ENCODE assay signal across 8 cellular contexts in genomic region chr3:38164136-38164965, GRCh38. TPM values are rescaled to one million over a fixed set of nuclear protein-coding genes. Genes with fewer than 3 reads are reported as not detected.
A peak's percentile ranks its signal among the peaks of the same experiment; 100 is the strongest.
DNase-seq lines count a peak whose midpoint lies in the region; ATAC-seq and TF ChIP-seq lines count a peak whose summit lies in the region.

No MANE protein-coding gene starts in this region.

- no peak overlapping the region for H3K14ac ChIP-seq in neuronal stem cell (ENCODE audit: low read length)

- H3F3A ChIP-seq in MM.1S (ENCODE audit: insufficient read depth, low read length), result peaks cover 6% of the 10 kb centered on the region

- peak overlapping the region; percentile 51 for H2AFZ ChIP-seq in MM.1S (ENCODE audit: low read length)
- H2AFZ ChIP-seq in neuronal stem cell (ENCODE audit: low read length), result peak overlapping the region; percentile 95

- H3K18ac ChIP-seq in neuronal stem cell (ENCODE audit: low read length), result peak overlapping the region; percentile 93

- peak overlapping the region; percentile 52 for H2AK5ac ChIP-seq in neuronal stem cell (ENCODE audit: low read depth, low read length)

- H3K79me1 ChIP-seq in neuronal stem cell (ENCODE audit: low read depth, low read length), result peaks cover 6% of the 10 kb centered on the region

- H3K27me3 ChIP-seq in MM.1S (replicated peaks; ENCODE audit: insufficient read depth, low read length), result no peaks in the 10 kb centered on the region
- H3K27me3 ChIP-seq in endocrine pancreas (ENCODE audit: control insufficient read depth, insufficient read depth, low read length), result no peaks in the 10 kb centered on the region
- H3K27me3 ChIP-seq in neuronal stem cell (ENCODE audit: control insufficient read depth in 3 of 3, insufficient read depth in 3 of 3, low read depth in 1 of 3, low read length in 3 of 3), result no peaks in the 10 kb centered on the region

- peak overlapping the region; percentile 85 for H2BK15ac ChIP-seq in neuronal stem cell (ENCODE audit: low read length)

- no peak for TF ChIP-seq CTCF in MM.1S (IDR thresholded peaks at IDR 0.05; ENCODE audit: low read length)

- H3K4me3 ChIP-seq in MM.1S (ENCODE audit: low read length) (peak overlapping the region; percentile 87), endocrine pancreas (ENCODE audit: control insufficient read depth, insufficient read depth, low read length) (peak overlapping the region; percentile 60), neuronal stem cell (ENCODE audit: low read length in 2 of 2) (peak overlapping the region; percentile 74 to 94)

- DNase-seq in MM.1S (no peak), neuronal stem cell (ENCODE audit: low spot score) (no peak), NCI-H146 (lab: John Stamatoyannopoulos, UW) (no peak), AML-193 (lab: John Stamatoyannopoulos, UW) (no peak), NCI-H69 (lab: John Stamatoyannopoulos, UW) (no peak)
- no peak for DNase-seq in effector CD4-positive, alpha-beta T cell

- H3K9me3 ChIP-seq in MM.1S (replicated peaks; ENCODE audit: insufficient read depth, low read length) (no peaks in the 10 kb centered on the region), endocrine pancreas (ENCODE audit: control insufficient read depth, low read length) (no peaks in the 10 kb centered on the region), neuronal stem cell (replicated peaks in 1 of 2; ENCODE audit: control insufficient read depth in 2 of 2, insufficient read depth in 1 of 2, low read depth in 1 of 2, low read length in 2 of 2) (no peaks in the 10 kb centered on the region)

- H3K4me2 ChIP-seq in MM.1S (ENCODE audit: low read depth, low read length) (peak overlapping the region; percentile 39), neuronal stem cell (ENCODE audit: insufficient read depth, low read length, poor library complexity, severe bottlenecking) (peak overlapping the region; percentile 88)

- no peak overlapping the region for H2BK120ac ChIP-seq in neuronal stem cell (ENCODE audit: low read depth, low read length)

- H3K23ac ChIP-seq in neuronal stem cell (ENCODE audit: low read depth, low read length, poor library complexity), result peak overlapping the region; percentile 91

- no peaks in the 10 kb centered on the region for H3K9me2 ChIP-seq in MM.1S (replicated peaks; ENCODE audit: insufficient read depth, low read length)

- H3K27ac ChIP-seq in MM.1S (ENCODE audit: low read length) (peak overlapping the region; percentile 91; the same call in 1 of the 2 replicates), neuronal stem cell (replicated peaks; ENCODE audit: low read length) (peak overlapping the region; percentile 45)

- no peaks in the 10 kb centered on the region for H4K20me1 ChIP-seq in MM.1S (ENCODE audit: insufficient read depth, low read length)

- no peak overlapping the region for H2BK12ac ChIP-seq in neuronal stem cell (ENCODE audit: low read length)

- no peak overlapping the region for H4K8ac ChIP-seq in neuronal stem cell (ENCODE audit: low read depth, low read length)

- peak; percentile 19 for ATAC-seq in GM19452 (IDR thresholded peaks at IDR 0.05; ENCODE audit: unreplicated experiment)

- peak overlapping the region; percentile 98 for H2BK5ac ChIP-seq in neuronal stem cell (ENCODE audit: low read length)

- H3K79me2 ChIP-seq in MM.1S (ENCODE audit: low read length), result peaks cover 38% of the 10 kb centered on the region

- H3K9ac ChIP-seq in MM.1S (ENCODE audit: low read length) (peak overlapping the region; percentile 91), endocrine pancreas (ENCODE audit: control insufficient read depth, insufficient read depth, low read length) (peak overlapping the region; percentile 62), neuronal stem cell (ENCODE audit: low read depth, low read length, poor library complexity) (no peak overlapping the region)

- H3K4ac ChIP-seq in neuronal stem cell (ENCODE audit: low read length), result no peak overlapping the region

- no CpG with 5 or more reads among the region's 40 CpGs for WGBS in neuronal stem cell (ENCODE audit: extremely low coverage in 2 of 2, insufficient read length in 2 of 2, insufficient replicate concordance in 1 of 2), 2 donors

- no peaks in the 10 kb centered on the region for H3K4me1 ChIP-seq in MM.1S (ENCODE audit: low read length)
- H3K4me1 ChIP-seq in endocrine pancreas (ENCODE audit: control insufficient read depth, insufficient read depth, low read length), result no peaks in the 10 kb centered on the region
- H3K4me1 ChIP-seq in neuronal stem cell (ENCODE audit: control insufficient read depth in 2 of 2, insufficient read depth in 1 of 2, low read depth in 1 of 2, low read length in 2 of 2), result peaks cover 2 to 4% of the 10 kb centered on the region in 2 donors

- H3K36me3 ChIP-seq in MM.1S (replicated peaks; ENCODE audit: insufficient read depth, low read length) (no peaks in the 10 kb centered on the region), endocrine pancreas (ENCODE audit: control insufficient read depth, insufficient read depth, low read length) (no peaks in the 10 kb centered on the region), neuronal stem cell (replicated peaks in 1 of 2; ENCODE audit: control insufficient read depth in 2 of 2, insufficient read depth in 2 of 2, low read length in 2 of 2) (peaks cover 0 to 3% of the 10 kb centered on the region in 2 donors)

- H4K91ac ChIP-seq in neuronal stem cell (ENCODE audit: low read depth, low read length, poor library complexity), result no peak overlapping the region

RNA-seq across cellular contexts. Expression of gene OXSR1, which starts 1.0 kb away (rescaled TPM):
- polyA plus RNA-seq in neuronal stem cell (2013, experiment 1 of 2), result 34.0 TPM
- 33.5 TPM for polyA plus RNA-seq in neuronal stem cell (2013, experiment 2 of 2)

RNA-seq across cellular contexts. Expression of gene MYD88, which starts 25.9 kb away (rescaled TPM):
- polyA plus RNA-seq in neuronal stem cell (2013, experiment 1 of 2), result 20.8 TPM
- polyA plus RNA-seq in neuronal stem cell (2013, experiment 2 of 2), result 20.5 TPM

RNA-seq across cellular contexts. Expression of gene ACAA1, which starts 27.4 kb away (rescaled TPM):
- 11.6 TPM for polyA plus RNA-seq in neuronal stem cell (2013, experiment 1 of 2)
- polyA plus RNA-seq in neuronal stem cell (2013, experiment 2 of 2), result 11.5 TPM
